Comparison of ENCODE assay signal across 7 cellular contexts in the genomic region with DNA sequence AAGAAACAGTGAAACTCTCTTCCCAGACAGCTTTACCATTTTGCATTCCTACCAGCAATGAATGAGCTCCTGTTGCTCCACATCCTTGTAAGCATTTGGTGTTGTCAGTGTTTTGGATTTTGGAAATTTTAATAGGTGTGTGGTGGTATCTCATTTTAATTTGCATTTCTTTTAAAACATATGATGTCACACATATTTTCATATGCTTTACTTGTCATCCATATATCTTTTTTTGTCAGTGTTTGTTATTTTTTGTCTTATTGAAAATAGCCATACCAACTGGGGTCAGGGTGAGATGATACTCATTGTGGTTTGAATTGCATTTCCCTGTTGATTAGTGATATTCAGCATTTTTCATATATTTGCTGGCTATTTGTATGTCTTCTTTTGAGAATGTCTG.
"Had no signal": no experiment of that assay in that cellular context is flagged by ENCODE, and none has a peak within 500 bp of the region (broad histone marks: within the 10 kb centered on the region; RNA-seq: fewer than 3 reads in every experiment).

No MANE protein-coding gene starts in this region.

- H3K27ac ChIP-seq: HL-60, KMS-11 had no signal

- H3K9ac ChIP-seq: KMS-11 had no signal

- DNase-seq: IMR-90, KBM-7, KG1 had no signal

- FAIRE-seq: HTR-8/SVneo, K562 had no signal

- ATAC-seq: K562 had no signal

- H3K4me2 ChIP-seq: KMS-11 had no signal

- H3K4me3 ChIP-seq: K562 had no signal
